3 cellular contexts compared by ENCODE assay signal in genomic region chr3:197956626-197956988, GRCh38.
A peak's percentile ranks its signal among the peaks of the same experiment; 100 is the strongest.
TF ChIP-seq lines count a peak whose summit lies in the region.

No MANE protein-coding gene starts in this region.

TF ChIP-seq in SK-N-SH treated with all-trans-retinoic acid at 6 μM for 48 hours, 23 proteins besides CTCF, POLR2A, EP300 and RAD21:
- no peak for TF ChIP-seq ZFP3 (CRISPR knock-in tag; IDR thresholded peaks at IDR 0.05)
- no peak for TF ChIP-seq ARNTL (CRISPR knock-in tag; IDR thresholded peaks at IDR 0.05; ENCODE audit: borderline replicate concordance, low read depth)
- peak; percentile 5; the same call in 1 of the 2 replicates for TF ChIP-seq GLIS3 (CRISPR knock-in tag; IDR thresholded peaks at IDR 0.05)
- no peak for TF ChIP-seq ZFP30 (CRISPR knock-in tag; IDR thresholded peaks at IDR 0.05)

TF ChIP-seq in SK-N-SH, 30 proteins besides CTCF, POLR2A, EP300 and RAD21:
- TF ChIP-seq USF2 (IDR thresholded peaks at IDR 0.05; ENCODE audit: borderline replicate concordance, low read depth, low read length) = no peak
TF ChIP-seq in SK-N-SH: peak in this region for 0.

TF ChIP-seq in K562, 482 proteins besides CTCF, POLR2A, EP300 and RAD21 (continues in another document):
- TF ChIP-seq ZNF347 (CRISPR knock-in tag; IDR thresholded peaks at IDR 0.05; ENCODE audit: low read depth) (no peak), TCF7 (IDR thresholded peaks at IDR 0.05; ENCODE audit: borderline replicate concordance) (0 out of 2 replicates have a peak, but pooled peaks have one; percentile 24), ZFX (CRISPR knock-in tag; IDR thresholded peaks at IDR 0.05) (0 out of 2 replicates have a peak, but pooled peaks have one; percentile 13), ZNF589 (CRISPR knock-in tag; IDR thresholded peaks at IDR 0.05; ENCODE audit: low read depth) (no peak), TBP (optimal IDR thresholded peaks at IDR 0.05; ENCODE audit: low read depth, low read length) (no peak), NCOR1 (IDR thresholded peaks at IDR 0.05) (no peak), CTCFL (IDR thresholded peaks at IDR 0.05; ENCODE audit: borderline replicate concordance, insufficient read depth, low read depth, low read length, poor library complexity, severe bottlenecking) (no peak), ARID4B (CRISPR knock-in tag; IDR thresholded peaks at IDR 0.05) (no peak), SUPT5H (IDR thresholded peaks at IDR 0.05) (peak; percentile 7; the same call in 1 of the 2 replicates), RERE (CRISPR knock-in tag; IDR thresholded peaks at IDR 0.05; ENCODE audit: borderline replicate concordance) (0 out of 2 replicates have a peak, but pooled peaks have one; percentile 78), NFYB (IDR thresholded peaks at IDR 0.05; ENCODE audit: extremely low read depth, insufficient read length) (no peak), ELK1 (CRISPR knock-in tag; IDR thresholded peaks at IDR 0.05) (no peak), ZSCAN32 (CRISPR knock-in tag; IDR thresholded peaks at IDR 0.05) (no peak), CHD1 (IDR thresholded peaks at IDR 0.05; ENCODE audit: low read length) (no peak), POLR2AphosphoS5 (IDR thresholded peaks at IDR 0.05; ENCODE audit: control insufficient read depth, insufficient read depth, low read depth, low read length) (peak; percentile 17; the same call in 1 of the 2 replicates), TGIF2 (CRISPR knock-in tag; IDR thresholded peaks at IDR 0.05) (no peak), ZNF778 (CRISPR knock-in tag; IDR thresholded peaks at IDR 0.05) (no peak), SMAD1 (IDR thresholded peaks at IDR 0.05; ENCODE audit: low read depth, low read length, partially characterized antibody) (no peak), LEF1 (IDR thresholded peaks at IDR 0.05) (no peak), MLLT1 (IDR thresholded peaks at IDR 0.05) (no peak), XRCC5 (IDR thresholded peaks at IDR 0.05; ENCODE audit: low read depth, low read length) (no peak), CEBPB (tag; IDR thresholded peaks at IDR 0.05) (no peak), ZMIZ1 (IDR thresholded peaks at IDR 0.05; ENCODE audit: low read depth in 2 of 2, low read length in 2 of 2) (no peak), SAP30 (IDR thresholded peaks at IDR 0.05; ENCODE audit: borderline replicate concordance, insufficient read depth, low read depth, low read length, poor library complexity, severe bottlenecking) (no peak), ZNF584 (CRISPR knock-in tag; IDR thresholded peaks at IDR 0.05; ENCODE audit: low read depth) (no peak), GABPA (tag; conservative IDR thresholded peaks at IDR 0.05; ENCODE audit: low read depth) (no peak), YBX1 (IDR thresholded peaks at IDR 0.05) (no peak), ZNF444 (CRISPR knock-in tag; IDR thresholded peaks at IDR 0.05) (no peak), DNMT1 (IDR thresholded peaks at IDR 0.05) (no peak), ZNF561 (CRISPR knock-in tag; conservative IDR thresholded peaks at IDR 0.05) (no peak), BRCA1 (IDR thresholded peaks at IDR 0.05) (no peak), BRCA1 (CRISPR knock-in tag; IDR thresholded peaks at IDR 0.05) (no peak), ILK (tag; IDR thresholded peaks at IDR 0.05; ENCODE audit: borderline replicate concordance, low read depth) (no peak), ZNF354B (CRISPR knock-in tag; IDR thresholded peaks at IDR 0.05) (no peak), BCLAF1 (IDR thresholded peaks at IDR 0.05; ENCODE audit: borderline replicate concordance in 1 of 2, control insufficient read depth in 1 of 2, low read depth in 2 of 2, low read length in 1 of 2) (peak in 1 of 2 experiments; percentile 33; a peak in 1 of 4 replicates), MYNN (IDR thresholded peaks at IDR 0.05) (0 out of 2 replicates have a peak, but pooled peaks have one; percentile 4), MYNN (CRISPR knock-in tag; IDR thresholded peaks at IDR 0.05) (no peak), HEY1 (CRISPR knock-in tag; IDR thresholded peaks at IDR 0.05; ENCODE audit: borderline replicate concordance) (no peak), LCOR (CRISPR knock-in tag; IDR thresholded peaks at IDR 0.05) (peak; percentile 14; the same call in 1 of the 2 replicates)
